ENCODE assay signal across 1 cellular context in the genomic region with DNA sequence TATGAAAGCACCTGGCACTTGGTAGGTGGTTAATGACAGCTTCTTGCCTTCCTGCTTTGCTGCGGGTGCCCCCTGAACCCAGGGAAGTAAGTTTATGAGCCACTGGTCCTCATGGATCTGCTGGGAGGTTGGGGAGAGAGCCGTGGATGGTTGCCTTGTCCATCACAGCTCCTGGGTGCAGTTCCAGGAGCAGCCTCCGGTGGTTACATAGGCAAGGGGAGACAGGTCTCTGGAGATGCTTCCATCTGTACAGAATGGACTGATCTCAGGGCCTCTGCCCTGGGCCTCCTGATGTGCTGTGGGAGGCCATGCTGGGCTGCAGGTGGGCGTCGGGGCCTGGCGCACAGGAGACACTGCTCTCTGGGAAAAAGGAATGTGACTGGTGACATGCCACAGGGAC.
TF ChIP-seq lines count a peak whose summit lies in the region.

No MANE protein-coding gene starts in this region.

TF ChIP-seq in GM23338, 12 proteins besides CTCF, POLR2A, EP300 and RAD21 (continued from another document):
- TF ChIP-seq, protein P1, sequence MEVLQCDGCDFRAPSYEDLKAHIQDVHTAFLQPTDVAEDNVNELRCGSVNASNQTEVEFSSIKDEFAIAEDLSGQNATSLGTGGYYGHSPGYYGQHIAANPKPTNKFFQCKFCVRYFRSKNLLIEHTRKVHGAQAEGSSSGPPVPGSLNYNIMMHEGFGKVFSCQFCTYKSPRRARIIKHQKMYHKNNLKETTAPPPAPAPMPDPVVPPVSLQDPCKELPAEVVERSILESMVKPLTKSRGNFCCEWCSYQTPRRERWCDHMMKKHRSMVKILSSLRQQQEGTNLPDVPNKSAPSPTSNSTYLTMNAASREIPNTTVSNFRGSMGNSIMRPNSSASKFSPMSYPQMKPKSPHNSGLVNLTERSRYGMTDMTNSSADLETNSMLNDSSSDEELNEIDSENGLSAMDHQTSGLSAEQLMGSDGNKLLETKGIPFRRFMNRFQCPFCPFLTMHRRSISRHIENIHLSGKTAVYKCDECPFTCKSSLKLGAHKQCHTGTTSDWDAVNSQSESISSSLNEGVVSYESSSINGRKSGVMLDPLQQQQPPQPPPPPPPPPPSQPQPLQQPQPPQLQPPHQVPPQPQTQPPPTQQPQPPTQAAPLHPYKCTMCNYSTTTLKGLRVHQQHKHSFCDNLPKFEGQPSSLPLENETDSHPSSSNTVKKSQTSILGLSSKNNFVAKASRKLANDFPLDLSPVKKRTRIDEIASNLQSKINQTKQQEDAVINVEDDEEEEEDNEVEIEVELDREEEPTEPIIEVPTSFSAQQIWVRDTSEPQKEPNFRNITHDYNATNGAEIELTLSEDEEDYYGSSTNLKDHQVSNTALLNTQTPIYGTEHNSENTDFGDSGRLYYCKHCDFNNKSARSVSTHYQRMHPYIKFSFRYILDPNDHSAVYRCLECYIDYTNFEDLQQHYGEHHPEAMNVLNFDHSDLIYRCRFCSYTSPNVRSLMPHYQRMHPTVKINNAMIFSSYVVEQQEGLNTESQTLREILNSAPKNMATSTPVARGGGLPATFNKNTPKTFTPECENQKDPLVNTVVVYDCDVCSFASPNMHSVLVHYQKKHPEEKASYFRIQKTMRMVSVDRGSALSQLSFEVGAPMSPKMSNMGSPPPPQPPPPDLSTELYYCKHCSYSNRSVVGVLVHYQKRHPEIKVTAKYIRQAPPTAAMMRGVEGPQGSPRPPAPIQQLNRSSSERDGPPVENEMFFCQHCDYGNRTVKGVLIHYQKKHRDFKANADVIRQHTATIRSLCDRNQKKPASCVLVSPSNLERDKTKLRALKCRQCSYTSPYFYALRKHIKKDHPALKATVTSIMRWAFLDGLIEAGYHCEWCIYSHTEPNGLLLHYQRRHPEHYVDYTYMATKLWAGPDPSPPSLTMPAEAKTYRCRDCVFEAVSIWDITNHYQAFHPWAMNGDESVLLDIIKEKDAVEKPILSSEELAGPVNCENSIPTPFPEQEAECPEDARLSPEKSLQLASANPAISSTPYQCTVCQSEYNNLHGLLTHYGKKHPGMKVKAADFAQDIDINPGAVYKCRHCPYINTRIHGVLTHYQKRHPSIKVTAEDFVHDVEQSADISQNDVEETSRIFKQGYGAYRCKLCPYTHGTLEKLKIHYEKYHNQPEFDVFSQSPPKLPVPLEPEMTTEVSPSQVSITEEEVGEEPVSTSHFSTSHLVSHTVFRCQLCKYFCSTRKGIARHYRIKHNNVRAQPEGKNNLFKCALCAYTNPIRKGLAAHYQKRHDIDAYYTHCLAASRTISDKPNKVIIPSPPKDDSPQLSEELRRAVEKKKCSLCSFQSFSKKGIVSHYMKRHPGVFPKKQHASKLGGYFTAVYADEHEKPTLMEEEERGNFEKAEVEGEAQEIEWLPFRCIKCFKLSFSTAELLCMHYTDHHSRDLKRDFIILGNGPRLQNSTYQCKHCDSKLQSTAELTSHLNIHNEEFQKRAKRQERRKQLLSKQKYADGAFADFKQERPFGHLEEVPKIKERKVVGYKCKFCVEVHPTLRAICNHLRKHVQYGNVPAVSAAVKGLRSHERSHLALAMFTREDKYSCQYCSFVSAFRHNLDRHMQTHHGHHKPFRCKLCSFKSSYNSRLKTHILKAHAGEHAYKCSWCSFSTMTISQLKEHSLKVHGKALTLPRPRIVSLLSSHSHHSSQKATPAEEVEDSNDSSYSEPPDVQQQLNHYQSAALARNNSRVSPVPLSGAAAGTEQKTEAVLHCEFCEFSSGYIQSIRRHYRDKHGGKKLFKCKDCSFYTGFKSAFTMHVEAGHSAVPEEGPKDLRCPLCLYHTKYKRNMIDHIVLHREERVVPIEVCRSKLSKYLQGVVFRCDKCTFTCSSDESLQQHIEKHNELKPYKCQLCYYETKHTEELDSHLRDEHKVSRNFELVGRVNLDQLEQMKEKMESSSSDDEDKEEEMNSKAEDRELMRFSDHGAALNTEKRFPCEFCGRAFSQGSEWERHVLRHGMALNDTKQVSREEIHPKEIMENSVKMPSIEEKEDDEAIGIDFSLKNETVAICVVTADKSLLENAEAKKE (CRISPR knock-in tag; IDR thresholded peaks at IDR 0.05), result no peak
- no peak for TF ChIP-seq CREB1 (CRISPR knock-in tag; IDR thresholded peaks at IDR 0.05; ENCODE audit: low read depth)
- TF ChIP-seq EZH2 (IDR thresholded peaks at IDR 0.05; ENCODE audit: low read depth, unreplicated experiment), result no peak
- TF ChIP-seq ZNF331 (CRISPR knock-in tag; IDR thresholded peaks at IDR 0.05; ENCODE audit: low read depth), result no peak
- TF ChIP-seq EZH2phosphoT487 (IDR thresholded peaks at IDR 0.05; ENCODE audit: unreplicated experiment), result no peak
- TF ChIP-seq POLR2AphosphoS5 (IDR thresholded peaks at IDR 0.05; ENCODE audit: low read depth), result no peak
- TF ChIP-seq JUNB (IDR thresholded peaks at IDR 0.05; ENCODE audit: unreplicated experiment), result no peak
- TF ChIP-seq STAT1 (IDR thresholded peaks at IDR 0.05; ENCODE audit: unreplicated experiment), result no peak
TF ChIP-seq in GM23338: peak in this region for 0.
